8 cellular contexts compared by ENCODE assay signal in genomic region chr19:18379803-18380747, GRCh38. TPM values are rescaled to one million over a fixed set of nuclear protein-coding genes. Genes with fewer than 3 reads are reported as not detected.
DNase-seq lines count a peak whose midpoint lies in the region; ATAC-seq lines count a peak whose summit lies in the region.

No MANE protein-coding gene starts in this region.

- H3K23ac ChIP-seq in neuronal stem cell (ENCODE audit: low read depth, low read length, poor library complexity) = no peak overlapping the region

- peak overlapping the region; percentile 36 for H2AFZ ChIP-seq in neuronal stem cell (ENCODE audit: low read length)

- peaks cover 0 to 1% of the 10 kb centered on the region in 2 donors for H3K4me1 ChIP-seq in neuronal stem cell (ENCODE audit: control insufficient read depth in 2 of 2, insufficient read depth in 1 of 2, low read depth in 1 of 2, low read length in 2 of 2)

- no peak overlapping the region for H3K4ac ChIP-seq in neuronal stem cell (ENCODE audit: low read length)

- H2BK120ac ChIP-seq in neuronal stem cell (ENCODE audit: low read depth, low read length) = peak overlapping the region; percentile 24

- no peak overlapping the region for H4K91ac ChIP-seq in neuronal stem cell (ENCODE audit: low read depth, low read length, poor library complexity)

- peak overlapping the region; percentile 90 for H2BK15ac ChIP-seq in neuronal stem cell (ENCODE audit: low read length)

- no peaks in the 10 kb centered on the region for H3K27me3 ChIP-seq in neuronal stem cell (ENCODE audit: control insufficient read depth in 3 of 3, insufficient read depth in 3 of 3, low read depth in 1 of 3, low read length in 3 of 3)

- peak overlapping the region; percentile 78 for H2BK5ac ChIP-seq in neuronal stem cell (ENCODE audit: low read length)

- no peaks in the 10 kb centered on the region for H3K36me3 Mint-ChIP-seq in activated T-cell treated with anti-CD3 and anti-CD28 coated beads, Interleukin-2, amount 50 U/mL, for 24 hours (ENCODE audit: low read depth)

- H4K8ac ChIP-seq in neuronal stem cell (ENCODE audit: low read depth, low read length) = peak overlapping the region; percentile 24

- H3K79me1 ChIP-seq in neuronal stem cell (ENCODE audit: low read depth, low read length) = no peaks in the 10 kb centered on the region

- H3K14ac ChIP-seq in neuronal stem cell (ENCODE audit: low read length) = no peak overlapping the region

- no peaks in the 10 kb centered on the region for H3K9me3 ChIP-seq in neuronal stem cell (replicated peaks in 1 of 2; ENCODE audit: control insufficient read depth in 2 of 2, insufficient read depth in 1 of 2, low read depth in 1 of 2, low read length in 2 of 2)

- peaks cover 21% of the 10 kb centered on the region for H3K27me3 Mint-ChIP-seq in activated T-cell treated with anti-CD3 and anti-CD28 coated beads, Interleukin-2, amount 50 U/mL, for 24 hours

- H3K27ac ChIP-seq in epithelial cell of prostate = peak overlapping the region; percentile 76
- H3K27ac ChIP-seq in neuronal stem cell (replicated peaks; ENCODE audit: low read length) = no peak overlapping the region

- no peak overlapping the region for H3K4me3 Mint-ChIP-seq in activated T-cell treated with anti-CD3 and anti-CD28 coated beads, Interleukin-2, amount 50 U/mL, for 24 hours

- peak overlapping the region; percentile 52 for H3K18ac ChIP-seq in neuronal stem cell (ENCODE audit: low read length)

- H2BK12ac ChIP-seq in neuronal stem cell (ENCODE audit: low read length) = no peak overlapping the region

- no peak overlapping the region for H3K4me3 ChIP-seq in neuronal stem cell (ENCODE audit: low read length in 2 of 2)

- H3K9me3 Mint-ChIP-seq in activated T-cell treated with anti-CD3 and anti-CD28 coated beads, Interleukin-2, amount 50 U/mL, for 24 hours = no peaks in the 10 kb centered on the region

- no peaks in the 10 kb centered on the region for H3K36me3 ChIP-seq in neuronal stem cell (replicated peaks in 1 of 2; ENCODE audit: control insufficient read depth in 2 of 2, insufficient read depth in 2 of 2, low read length in 2 of 2)

- H3K27ac Mint-ChIP-seq in activated T-cell treated with anti-CD3 and anti-CD28 coated beads, Interleukin-2, amount 50 U/mL, for 24 hours = no peak overlapping the region

- in situ Hi-C loops in Caki2 (cut with HindIII; ENCODE audit: low pct_unique_long_range_greater_than_20kb, low sequenced_read_pairs) = no loop called here

- H3K4me2 ChIP-seq in neuronal stem cell (ENCODE audit: insufficient read depth, low read length, poor library complexity, severe bottlenecking) = no peak overlapping the region

- ATAC-seq in GM21423 (IDR thresholded peaks at IDR 0.05; ENCODE audit: unreplicated experiment) = no peak

- peak; percentile 99 for DNase-seq in Caki2 (ENCODE audit: low read depth)
- peak; percentile 82 for DNase-seq in NCI-H69 (lab: John Stamatoyannopoulos, UW)
- DNase-seq in epithelial cell of prostate (ENCODE audit: low read depth, low spot score) = peak; percentile 62
- no peak for DNase-seq in neuronal stem cell (ENCODE audit: low spot score)
- DNase-seq in middle frontal gyrus (ENCODE audit: extremely low spot score, low spot score) = no peak
- DNase-seq in activated T-cell treated with anti-CD3 and anti-CD28 coated beads, Interleukin-2, amount 50 U/mL, for 24 hours = no peak
- DNase-seq in cortex of kidney (lab: John Stamatoyannopoulos, UW) = no peak

- WGBS in neuronal stem cell (ENCODE audit: extremely low coverage in 2 of 2, insufficient read length in 2 of 2, insufficient replicate concordance in 1 of 2), 2 donors = no CpG with 5 or more reads among the region's 22 CpGs

- no peaks in the 10 kb centered on the region for H3K4me1 Mint-ChIP-seq in activated T-cell treated with anti-CD3 and anti-CD28 coated beads, Interleukin-2, amount 50 U/mL, for 24 hours (ENCODE audit: low read depth)

- H2AK5ac ChIP-seq in neuronal stem cell (ENCODE audit: low read depth, low read length) = peak overlapping the region; percentile 37

- H3K9ac ChIP-seq in neuronal stem cell (ENCODE audit: low read depth, low read length, poor library complexity) = no peak overlapping the region

RNA-seq across cellular contexts. Expression of gene GDF15, which starts 5.9 kb away (rescaled TPM):
- total RNA-seq in Caki2 (2014; rRNA removed; shearing (Covaris generic); ENCODE audit: low replicate concordance) = 349 and 410 TPM in 2 replicates
- polyA plus RNA-seq in neuronal stem cell (2013, experiment 1 of 2) = 5.3 TPM
- polyA plus RNA-seq in neuronal stem cell (2013, experiment 2 of 2) = 5.1 TPM

RNA-seq across cellular contexts. Expression of gene LRRC25, which starts 17.3 kb away (rescaled TPM):
- not detected in 2 replicates for total RNA-seq in Caki2 (2014; rRNA removed; shearing (Covaris generic); ENCODE audit: low replicate concordance)
- polyA plus RNA-seq in neuronal stem cell (2013, experiment 1 of 2) = 0.18 TPM
- polyA plus RNA-seq in neuronal stem cell (2013, experiment 2 of 2) = 0.10 TPM

RNA-seq across cellular contexts. Expression of gene SSBP4, which starts 39.1 kb away (rescaled TPM):
- total RNA-seq in Caki2 (2014; rRNA removed; shearing (Covaris generic); ENCODE audit: low replicate concordance) = 87.5 and 106 TPM in 2 replicates
- 66.8 TPM for polyA plus RNA-seq in neuronal stem cell (2013, experiment 1 of 2)
- polyA plus RNA-seq in neuronal stem cell (2013, experiment 2 of 2) = 64.3 TPM

RNA-seq across cellular contexts. Expression of gene PGPEP1, which starts 39.7 kb away (rescaled TPM):
- total RNA-seq in Caki2 (2014; rRNA removed; shearing (Covaris generic); ENCODE audit: low replicate concordance) = 15.4 and 17.8 TPM in 2 replicates
- 10.5 TPM for polyA plus RNA-seq in neuronal stem cell (2013, experiment 1 of 2)
- polyA plus RNA-seq in neuronal stem cell (2013, experiment 2 of 2) = 10.8 TPM

RNA-seq across cellular contexts. Expression of gene LSM4, which starts 57.2 kb away (rescaled TPM):
- total RNA-seq in Caki2 (2014; rRNA removed; shearing (Covaris generic); ENCODE audit: low replicate concordance) = 828 and 869 TPM in 2 replicates
- polyA plus RNA-seq in neuronal stem cell (2013, experiment 1 of 2) = 355 TPM
- 349 TPM for polyA plus RNA-seq in neuronal stem cell (2013, experiment 2 of 2)

Comparison
In these comparisons a context has a peak if more than half of its experiments do, and no peak if none do; other contexts are left out.
1. DNase-seq: peak in Caki2 (single experiment), NCI-H69 (single experiment) and epithelial cell of prostate (single experiment); none in neuronal stem cell (single experiment), middle frontal gyrus (single experiment), activated T-cell treated with anti-CD3 and anti-CD28 coated beads, Interleukin-2, amount 50 U/mL, for 24 hours (single experiment) and cortex of kidney (single experiment).